In the genomic region with DNA sequence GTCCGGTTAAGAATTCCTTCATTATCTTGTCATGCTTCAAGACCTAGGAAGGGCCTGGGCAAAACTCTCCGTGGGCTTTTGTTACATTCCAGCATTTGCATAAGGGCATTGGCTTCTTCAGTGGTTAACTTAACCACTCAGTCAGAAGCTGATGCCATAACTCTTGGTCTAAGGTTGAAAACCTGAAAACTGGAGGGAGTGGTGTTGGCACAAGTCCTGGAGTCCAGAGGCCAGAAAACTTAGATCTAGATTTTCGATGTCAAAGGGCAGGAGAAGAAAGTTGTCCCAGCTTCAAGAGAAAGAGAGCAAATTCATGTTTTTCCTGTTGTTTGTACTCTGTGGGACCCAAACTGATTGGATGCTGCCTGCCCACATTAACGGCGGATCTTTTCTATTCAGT, we compare ENCODE assay signal across 22 cellular contexts.
"Had no signal": no experiment of that assay in that cellular context is flagged by ENCODE, and none has a peak within 500 bp of the region (broad histone marks: within the 10 kb centered on the region; RNA-seq: fewer than 3 reads in every experiment).

No MANE protein-coding gene starts in this region.

- H3K4me2 ChIP-seq: hepatocyte had no signal

- H3K4me3 Mint-ChIP-seq: immature natural killer cell, mesothelial cell of epicardium had no signal

- H3K4me3 ChIP-seq: coronary artery, dorsolateral prefrontal cortex, esophagus muscularis mucosa, gastroesophageal sphincter, heart left ventricle, hepatocyte, left ventricle myocardium inferior, lower lobe of right lung, mucosa of descending colon had no signal

- H2AFZ ChIP-seq: hepatocyte had no signal

- H3K4me1 Mint-ChIP-seq: immature natural killer cell had no signal

- H3K9me3 ChIP-seq: esophagus muscularis mucosa, gastroesophageal sphincter, lower lobe of right lung, mucosa of descending colon had no signal

- ATAC-seq: foreskin keratinocyte, gastroesophageal sphincter, heart left ventricle, lower lobe of right lung, mucosa of descending colon had no signal

- H3K27me3 ChIP-seq: dorsolateral prefrontal cortex, esophagus muscularis mucosa, foreskin keratinocyte, gastroesophageal sphincter, heart left ventricle, hepatocyte had no signal

- H3K4me1 ChIP-seq: esophagus muscularis mucosa, foreskin keratinocyte, gastroesophageal sphincter, heart left ventricle, left ventricle myocardium inferior, lower lobe of right lung had no signal

- H3K36me3 ChIP-seq: esophagus muscularis mucosa, gastroesophageal sphincter, heart left ventricle, left ventricle myocardium inferior, lower lobe of right lung had no signal

- H3K27ac Mint-ChIP-seq: immature natural killer cell, mesothelial cell of epicardium had no signal

- H3K27ac ChIP-seq: coronary artery, dorsolateral prefrontal cortex, esophagus muscularis mucosa, foreskin keratinocyte, gastroesophageal sphincter, heart left ventricle, hepatocyte, left ventricle myocardium inferior, lower lobe of right lung had no signal

- H3K36me3 Mint-ChIP-seq: immature natural killer cell had no signal

- H3K79me2 ChIP-seq: hepatocyte had no signal

- FAIRE-seq: endothelial cell of umbilical vein, frontal cortex, kidney had no signal

- DNase-seq: dermis blood vessel endothelial cell; dorsolateral prefrontal cortex; effector CD4-positive, alpha-beta T cell; effector memory CD4-positive, alpha-beta T cell; foreskin keratinocyte; heart left ventricle; hypothalamus; immature natural killer cell; islet precursor cell; kidney; kidney glomerular epithelial cell; left ventricle myocardium inferior; lower lobe of right lung; mesenchymal stem cell had no signal
